1 cellular context compared by ENCODE assay signal in genomic region chr9:2228132-2228531, GRCh38.
TF ChIP-seq lines count a peak whose summit lies in the region.

No MANE protein-coding gene starts in this region.

TF ChIP-seq in GM23338, 12 proteins besides CTCF, POLR2A, EP300 and RAD21 (continued from another document):
- TF ChIP-seq ZNF462 (CRISPR knock-in tag; IDR thresholded peaks at IDR 0.05) (no peak), NANOG (IDR thresholded peaks at IDR 0.05; ENCODE audit: borderline replicate concordance) (no peak), ZNF331 (CRISPR knock-in tag; IDR thresholded peaks at IDR 0.05; ENCODE audit: low read depth) (no peak), CREB1 (CRISPR knock-in tag; IDR thresholded peaks at IDR 0.05; ENCODE audit: low read depth) (no peak)
